ENCODE assay signal across 8 cellular contexts in genomic region chr9:136312436-136312835, GRCh38. TPM values are rescaled to one million over a fixed set of nuclear protein-coding genes. Genes with fewer than 3 reads are reported as not detected.
A peak's percentile ranks its signal among the peaks of the same experiment; 100 is the strongest.
DNase-seq lines count a peak whose midpoint lies in the region; ATAC-seq and TF ChIP-seq lines count a peak whose summit lies in the region.

No MANE protein-coding gene starts in this region.

- DNase-seq in NCI-H1105 treated with DMSO at 0.1 percent for 48 hours (lab: John Stamatoyannopoulos, UW) (peak; percentile 24), NCI-H1105 (lab: John Stamatoyannopoulos, UW) (no peak), NCI-H2171 treated with DMSO at 0.1 percent for 48 hours (lab: John Stamatoyannopoulos, UW) (peak; percentile 34), left ventricle myocardium inferior (no peak)
- DNase-seq in activated naive CD4-positive, alpha-beta T cell treated with anti-CD3 and anti-CD28 coated beads for 36 hours: peak; percentile 55
- DNase-seq in stimulated activated CD4-positive, alpha-beta T cell treated with anti-CD3 and anti-CD28 coated beads, Interleukin-1b, Interleukin-23, amount 100 ng/mL, for 48 hours: peak; percentile 28

- no peaks in the 10 kb centered on the region for H3K36me3 ChIP-seq in left ventricle myocardium inferior

- H3K36me3 Mint-ChIP-seq in activated naive CD4-positive, alpha-beta T cell treated with anti-CD3 and anti-CD28 coated beads for 36 hours (ENCODE audit: low read depth): no peaks in the 10 kb centered on the region

- intact Hi-C loops in activated naive CD4-positive, alpha-beta T cell treated with anti-CD3 and anti-CD28 coated beads for 36 hours (cut with micrococcal nuclease): loop anchor here (1.0 kb wide), 2 partner anchors 51 to 88 kb away; partner anchors contain the start of genes DNLZ and SNAPC4
- intact Hi-C loops in left ventricle myocardium inferior (cut with micrococcal nuclease): no loop called here

- peaks cover 15% of the 10 kb centered on the region for H3K9me3 ChIP-seq in left ventricle myocardium inferior (replicated peaks)

- H3K27me3 ChIP-seq in left ventricle myocardium inferior (ENCODE audit: low read depth): peaks cover 34% of the 10 kb centered on the region

- no peak overlapping the region for H3K27ac ChIP-seq in left ventricle myocardium inferior (replicated peaks)

- no peak overlapping the region for H3K4me3 ChIP-seq in left ventricle myocardium inferior

- H3K4me3 Mint-ChIP-seq in activated naive CD4-positive, alpha-beta T cell treated with anti-CD3 and anti-CD28 coated beads for 36 hours: no peak overlapping the region

- H3K4me1 ChIP-seq in left ventricle myocardium inferior: no peaks in the 10 kb centered on the region

- peak; percentile 77 for TF ChIP-seq CTCF in left ventricle myocardium inferior (IDR thresholded peaks at IDR 0.05; ENCODE audit: borderline replicate concordance)

- H3K27ac Mint-ChIP-seq in activated naive CD4-positive, alpha-beta T cell treated with anti-CD3 and anti-CD28 coated beads for 36 hours: no peak overlapping the region

- CTCF ChIA-PET in activated naive CD4-positive, alpha-beta T cell treated with anti-CD3 and anti-CD28 coated beads for 36 hours (lab: Charles Lee): interaction anchor here (0.6 to 1.0 kb wide), 5 partner anchors 12 to 388 kb away, joined by 3 to 6 read pairs (median 3); partner anchors contain the start of gene DNLZ

- no peaks in the 10 kb centered on the region for H3K4me1 Mint-ChIP-seq in activated naive CD4-positive, alpha-beta T cell treated with anti-CD3 and anti-CD28 coated beads for 36 hours (ENCODE audit: low read depth)

- H3K27me3 Mint-ChIP-seq in activated naive CD4-positive, alpha-beta T cell treated with anti-CD3 and anti-CD28 coated beads for 36 hours (ENCODE audit: low read depth): no peaks in the 10 kb centered on the region

- H3K9me3 Mint-ChIP-seq in activated naive CD4-positive, alpha-beta T cell treated with anti-CD3 and anti-CD28 coated beads for 36 hours: peaks cover 17% of the 10 kb centered on the region

- ATAC-seq in HG02798 (IDR thresholded peaks at IDR 0.05; ENCODE audit: poor library complexity, unreplicated experiment) (no peak), HG03439 (IDR thresholded peaks at IDR 0.05; ENCODE audit: unreplicated experiment) (no peak)

RNA-seq across cellular contexts. Expression of gene CCDC187, which starts 8.5 kb away (rescaled TPM):
- not detected for total RNA-seq in activated naive CD4-positive, alpha-beta T cell treated with anti-CD3 and anti-CD28 coated beads for 36 hours
- not detected for total RNA-seq in left ventricle myocardium inferior

RNA-seq across cellular contexts. Expression of gene GPSM1, which starts 14.9 kb away (rescaled TPM):
- 1 to 10 TPM; 9.0 TPM for total RNA-seq in activated naive CD4-positive, alpha-beta T cell treated with anti-CD3 and anti-CD28 coated beads for 36 hours
- total RNA-seq in left ventricle myocardium inferior: 69.0 TPM

RNA-seq across cellular contexts. Expression of gene DNLZ, which starts 51.1 kb away (rescaled TPM):
- total RNA-seq in activated naive CD4-positive, alpha-beta T cell treated with anti-CD3 and anti-CD28 coated beads for 36 hours: 10 to 100 TPM in 1 of 2 experiments, 1 to 10 TPM in 1; 9.9 to 12.0 TPM
- 37.6 TPM for total RNA-seq in left ventricle myocardium inferior

Comparison
In these comparisons a context has a peak if more than half of its experiments do, and no peak if none do; other contexts are left out.
1. DNase-seq: peak in NCI-H1105 treated with DMSO at 0.1 percent for 48 hours (single experiment), NCI-H2171 treated with DMSO at 0.1 percent for 48 hours (single experiment), activated naive CD4-positive, alpha-beta T cell treated with anti-CD3 and anti-CD28 coated beads for 36 hours (single experiment) and stimulated activated CD4-positive, alpha-beta T cell treated with anti-CD3 and anti-CD28 coated beads, Interleukin-1b, Interleukin-23, amount 100 ng/mL, for 48 hours (single experiment); none in NCI-H1105 (single experiment) and left ventricle myocardium inferior (single experiment).